In genomic region chr22:17890892-17891291, GRCh38 we compare ENCODE assay signal across 24 cellular contexts.
DNase-seq lines count a peak whose midpoint lies in the region; ATAC-seq, FAIRE-seq and TF ChIP-seq lines count a peak whose summit lies in the region.
"Had no signal": no experiment of that assay in that cellular context is flagged by ENCODE, and none has a peak within 500 bp of the region (broad histone marks: within the 10 kb centered on the region; RNA-seq: fewer than 3 reads in every experiment).

No MANE protein-coding gene starts in this region.

- DNase-seq in HepG2 (ENCODE audit: low spot score) (no peak), left ventricle myocardium superior (no peak), prostate gland (ENCODE audit: low spot score) (no peak), NCI-H226 (no peak)
- no peak for DNase-seq in activated T-helper 1 cell treated with anti-CD3 and anti-CD28 coated beads, Interleukin-12 subunit alpha, Interleukin-12 subunit beta, Interleukin-2, Interleukin-4 antibody, amounts not matched to agents 30 ng/mL and 10 ng/mL and 1 ng/mL, durations not matched to agents 14 hours and 24 hours and 36 hours (ENCODE audit: low spot score)
- DNase-seq in activated CD4-positive, alpha-beta T cell treated with anti-CD3 and anti-CD28 coated beads for 48 hours: no peak
- DNase-seq: ACHN; activated CD4-positive, alpha-beta T cell treated with anti-CD3 and anti-CD28 coated beads, Interleukin-2, amount 50 U/mL, for 1 hour; activated naive CD4-positive, alpha-beta T cell; CD4-positive, alpha-beta memory T cell; cortex of kidney; DND-41; KBM-7; NCI-H526 treated with DMSO at 0.1 percent for 48 hours had no signal

- H3K4me1 Mint-ChIP-seq in activated T-helper 1 cell treated with anti-CD3 and anti-CD28 coated beads, Interleukin-12 subunit alpha, Interleukin-12 subunit beta, Interleukin-2, Interleukin-4 antibody, amounts not matched to agents 30 ng/mL and 10 ng/mL and 1 ng/mL, durations not matched to agents 14 hours and 24 hours and 36 hours (ENCODE audit: low read depth): no peaks in the 10 kb centered on the region
- H3K4me1 Mint-ChIP-seq: mesothelial cell of epicardium had no signal

- H3K9me3 ChIP-seq in liver (ENCODE audit: control insufficient read depth in 4 of 4, low read length in 3 of 4): no peaks in the 10 kb centered on the region
- no peaks in the 10 kb centered on the region for H3K9me3 ChIP-seq in HepG2 (ENCODE audit: low read length)
- H3K9me3 ChIP-seq in prostate gland: no peaks in the 10 kb centered on the region
- H3K9me3 ChIP-seq: HAP-1, tibial nerve had no signal

- TF ChIP-seq CTCF in liver (IDR thresholded peaks at IDR 0.05; ENCODE audit: low read depth, low read length, missing input control) (no peak), HepG2 (CRISPR knock-in tag; IDR thresholded peaks at IDR 0.05) (no peak), prostate gland (IDR thresholded peaks at IDR 0.05) (no peak)

- POLR2A ChIA-PET in HepG2 (lab: Yijun Ruan, JAX): no interaction called here

- no peaks in the 10 kb centered on the region for H3K27me3 ChIP-seq in liver (ENCODE audit: control insufficient read depth in 4 of 4, insufficient read depth in 4 of 4, low read length in 3 of 4)
- no peaks in the 10 kb centered on the region for H3K27me3 ChIP-seq in HepG2 (ENCODE audit: control insufficient read depth in 1 of 2, insufficient read depth in 2 of 2, low read length in 2 of 2)
- H3K27me3 ChIP-seq in prostate gland (replicated peaks; ENCODE audit: insufficient read depth): no peaks in the 10 kb centered on the region
- H3K27me3 ChIP-seq: tibial nerve had no signal

- in situ Hi-C loops in HepG2 (cut with HindIII; ENCODE audit: extremely low pct_ligation_motif_present, low pct_unique_long_range_greater_than_20kb): no loop called here

- no peak overlapping the region for H3K4me3 Mint-ChIP-seq in activated T-helper 1 cell treated with anti-CD3 and anti-CD28 coated beads, Interleukin-12 subunit alpha, Interleukin-12 subunit beta, Interleukin-2, Interleukin-4 antibody, amounts not matched to agents 30 ng/mL and 10 ng/mL and 1 ng/mL, durations not matched to agents 14 hours and 24 hours and 36 hours
- H3K4me3 Mint-ChIP-seq: CD4-positive, alpha-beta memory T cell; mesothelial cell of epicardium had no signal

- H3K4me2 ChIP-seq in HepG2 (ENCODE audit: low read depth, low read length): no peak overlapping the region
- H3K4me2 ChIP-seq: smooth muscle cell had no signal

- no peaks in the 10 kb centered on the region for H3K27me3 Mint-ChIP-seq in activated T-helper 1 cell treated with anti-CD3 and anti-CD28 coated beads, Interleukin-12 subunit alpha, Interleukin-12 subunit beta, Interleukin-2, Interleukin-4 antibody, amounts not matched to agents 30 ng/mL and 10 ng/mL and 1 ng/mL, durations not matched to agents 14 hours and 24 hours and 36 hours (ENCODE audit: insufficient read depth)
- H3K27me3 Mint-ChIP-seq: CD4-positive, alpha-beta memory T cell had no signal

- H3K36me3 ChIP-seq in liver (ENCODE audit: control insufficient read depth in 4 of 4, insufficient read depth in 3 of 4, low read depth in 1 of 4, low read length in 3 of 4) (peaks cover 2 to 19% (median 13%) of the 10 kb centered on the region in 4 donors), HepG2 (replicated peaks in 1 of 2; ENCODE audit: control insufficient read depth in 1 of 2, insufficient read depth in 2 of 2, low read length in 2 of 2) (peaks cover 12 to 39% of the 10 kb centered on the region in 2 experiments), prostate gland (peaks cover 0 to under 1% of the 10 kb centered on the region in 2 donors)

- 32% methylated on average over 3 of the region's 3 CpGs for WGBS in liver
- WGBS in HepG2 (ENCODE audit: low lambda C conversion rate): 98% methylated on average over 3 of the region's 3 CpGs
- WGBS in prostate gland: 50% methylated on average over 3 of the region's 3 CpGs

- no peak for TF ChIP-seq RAD21 in liver (IDR thresholded peaks at IDR 0.05)
- TF ChIP-seq RAD21 in HepG2 (CRISPR knock-in tag; IDR thresholded peaks at IDR 0.05): no peak

- H2AFZ ChIP-seq in HepG2 (ENCODE audit: low read length): no peak overlapping the region

- BruUV-seq in HepG2 (replicated peaks; lab: Mats Ljungman, UMichigan): no TSS peak

- no peaks in the 10 kb centered on the region for H3K79me2 ChIP-seq in HepG2 (ENCODE audit: insufficient read depth, low read length)

- H3K36me3 Mint-ChIP-seq in activated T-helper 1 cell treated with anti-CD3 and anti-CD28 coated beads, Interleukin-12 subunit alpha, Interleukin-12 subunit beta, Interleukin-2, Interleukin-4 antibody, amounts not matched to agents 30 ng/mL and 10 ng/mL and 1 ng/mL, durations not matched to agents 14 hours and 24 hours and 36 hours (ENCODE audit: low read depth): peaks cover 14% of the 10 kb centered on the region

- H3K4me3 ChIP-seq in liver (ENCODE audit: low read depth in 1 of 3, low read length in 3 of 3) (no peak overlapping the region), HepG2 (replicated peaks in 1 of 3; ENCODE audit: insufficient read depth in 1 of 3, low read depth in 2 of 3, low read length in 3 of 3) (no peak overlapping the region), prostate gland (no peak overlapping the region)
- H3K4me3 ChIP-seq: HAP-1, smooth muscle cell, tibial nerve had no signal

- TF ChIP-seq EP300 in HepG2 (IDR thresholded peaks at IDR 0.05; ENCODE audit: low read depth in 2 of 2, low read length in 2 of 2) (no peak), HepG2 (CRISPR knock-in tag; IDR thresholded peaks at IDR 0.05; ENCODE audit: borderline replicate concordance) (no peak)

- H3K27ac Mint-ChIP-seq in activated T-helper 1 cell treated with anti-CD3 and anti-CD28 coated beads, Interleukin-12 subunit alpha, Interleukin-12 subunit beta, Interleukin-2, Interleukin-4 antibody, amounts not matched to agents 30 ng/mL and 10 ng/mL and 1 ng/mL, durations not matched to agents 14 hours and 24 hours and 36 hours: no peak overlapping the region
- H3K27ac Mint-ChIP-seq: mesothelial cell of epicardium had no signal

- CTCF ChIA-PET in HepG2 (lab: Yijun Ruan, JAX; ENCODE audit: low intra/inter-chr PET ratio, low total read pairs): no interaction called here

- FAIRE-seq in HepG2 (lab: Jason Lieb, UNC): no peak
- FAIRE-seq: astrocyte, RCC 7860, TTC549 had no signal

- H3K27ac ChIP-seq in liver (ENCODE audit: low read depth in 1 of 2, low read length in 2 of 2) (peak overlapping the region; percentile 40 to 42), HepG2 (ENCODE audit: extremely low read length, insufficient read depth, low read length) (no peak overlapping the region), prostate gland (peak overlapping the region; percentile 37 to 80)
- H3K27ac ChIP-seq: tibial nerve had no signal

- no peak for ATAC-seq in HepG2
- ATAC-seq in left ventricle myocardium superior: peak; percentile 56
- ATAC-seq in GM21526 (IDR thresholded peaks at IDR 0.05; ENCODE audit: low FRiP score, unreplicated experiment): no peak
- ATAC-seq: SK-N-SH treated with all-trans-retinoic acid at 6 μM for 48 hours had no signal

- TF ChIP-seq POLR2A in HepG2 (IDR thresholded peaks at IDR 0.05; ENCODE audit: insufficient read depth in 1 of 2, low read depth in 2 of 2, low read length in 2 of 2) (no peak), prostate gland (IDR thresholded peaks at IDR 0.05) (no peak)

- H3K9ac ChIP-seq in liver (ENCODE audit: low read depth in 1 of 2, low read length in 2 of 2): no peak overlapping the region
- no peak overlapping the region for H3K9ac ChIP-seq in HepG2 (ENCODE audit: insufficient read depth, low read depth, low read length)

- no peaks in the 10 kb centered on the region for H3K9me3 Mint-ChIP-seq in activated T-helper 1 cell treated with anti-CD3 and anti-CD28 coated beads, Interleukin-12 subunit alpha, Interleukin-12 subunit beta, Interleukin-2, Interleukin-4 antibody, amounts not matched to agents 30 ng/mL and 10 ng/mL and 1 ng/mL, durations not matched to agents 14 hours and 24 hours and 36 hours
- H3K9me3 Mint-ChIP-seq: CD4-positive, alpha-beta memory T cell; mesothelial cell of epicardium had no signal

- intact Hi-C loops in HepG2 (cut with micrococcal nuclease; ENCODE audit: unreplicated experiment) (loop anchor here (5.0 to 10.0 kb wide), 2 partner anchors 59 to 64 kb away; no protein-coding TSS in a partner anchor), left ventricle myocardium superior (cut with micrococcal nuclease) (loop anchor here (10.0 kb wide), 1 partner anchor 184 kb away; the partner anchor contains the start of gene PEX26), prostate gland (cut with DNase I) (loop anchor here (1.0 kb wide), 1 partner anchor 61 kb away; no protein-coding TSS in a partner anchor)
- intact Hi-C loops in activated T-helper 1 cell treated with anti-CD3 and anti-CD28 coated beads, Interleukin-12 subunit alpha, Interleukin-12 subunit beta, Interleukin-2, Interleukin-4 antibody, amounts not matched to agents 30 ng/mL and 10 ng/mL and 1 ng/mL, durations not matched to agents 14 hours and 24 hours and 36 hours (cut with micrococcal nuclease): no loop called here

- H4K20me1 ChIP-seq in HepG2 (ENCODE audit: insufficient read depth, low read length): no peaks in the 10 kb centered on the region

- peaks cover 3 to 38% (median 29%) of the 10 kb centered on the region in 4 donors for H3K4me1 ChIP-seq in liver (ENCODE audit: control insufficient read depth in 4 of 4, insufficient read depth in 4 of 4, low read length in 3 of 4)
- H3K4me1 ChIP-seq in HepG2 (ENCODE audit: insufficient read depth, low read length): peaks cover 36% of the 10 kb centered on the region
- H3K4me1 ChIP-seq in prostate gland (replicated peaks): no peaks in the 10 kb centered on the region
- H3K4me1 ChIP-seq: HAP-1 had no signal

TF ChIP-seq in liver, 16 proteins besides CTCF, POLR2A, EP300 and RAD21 (continues in another document):
- TF ChIP-seq, protein P1, sequence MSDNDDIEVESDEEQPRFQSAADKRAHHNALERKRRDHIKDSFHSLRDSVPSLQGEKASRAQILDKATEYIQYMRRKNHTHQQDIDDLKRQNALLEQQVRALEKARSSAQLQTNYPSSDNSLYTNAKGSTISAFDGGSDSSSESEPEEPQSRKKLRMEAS (IDR thresholded peaks at IDR 0.05): no peak
- TF ChIP-seq GABPA (IDR thresholded peaks at IDR 0.05 in 1 of 2, conservative IDR thresholded peaks at IDR 0.05 in 1 of 2): no peak

TF ChIP-seq in HepG2, 621 proteins besides CTCF, POLR2A, EP300 and RAD21 (continues in another document):
- no peak for TF ChIP-seq MEIS2 (CRISPR knock-in tag; IDR thresholded peaks at IDR 0.05)
- TF ChIP-seq MAFG (CRISPR knock-in tag; IDR thresholded peaks at IDR 0.05): no peak
- no peak for TF ChIP-seq TRIM24 (CRISPR knock-in tag; IDR thresholded peaks at IDR 0.05)
- no peak for TF ChIP-seq PPARG (CRISPR knock-in tag; conservative IDR thresholded peaks at IDR 0.05)
